In the genomic region with DNA sequence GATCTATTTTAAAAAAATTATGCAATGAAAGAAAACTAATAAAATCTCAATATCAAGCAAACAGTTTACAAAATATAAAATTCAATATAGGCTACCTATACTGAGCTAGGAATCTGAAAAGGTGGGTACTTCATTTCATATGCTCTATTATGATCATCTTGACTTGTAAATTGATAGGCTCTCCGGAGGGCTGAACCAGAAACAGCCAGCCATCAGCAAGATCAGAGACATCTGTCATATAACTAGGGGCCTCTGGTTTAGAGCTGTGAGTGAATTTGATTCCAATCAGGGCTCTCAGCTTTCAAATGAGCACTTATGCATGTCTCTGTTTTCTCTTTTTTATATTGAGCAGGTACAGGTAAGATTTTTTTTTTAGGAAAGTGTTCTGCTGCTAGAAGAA, we compare ENCODE assay signal across 22 cellular contexts.
"Had no signal": no experiment of that assay in that cellular context is flagged by ENCODE, and none has a peak within 500 bp of the region (broad histone marks: within the 10 kb centered on the region; RNA-seq: fewer than 3 reads in every experiment).

No MANE protein-coding gene starts in this region.

- DNase-seq: activated B cell treated with CpG ODN at 0.5 μM for 24 hours; activated CD4-positive, alpha-beta memory T cell treated with anti-CD3 and anti-CD28 coated beads for 36 hours; activated CD4-positive, alpha-beta T cell treated with anti-CD3 and anti-CD28 coated beads for 1 hour; activated CD4-positive, alpha-beta T cell treated with anti-CD3 and anti-CD28 coated beads, Interleukin-2, amount 10 ng/mL, durations not matched to agents 7 days and 5 days; activated gamma-delta T cell treated with Interleukin-2 at 50 U/mL for 16 hours; activated naive CD4-positive, alpha-beta T cell treated with anti-CD3 and anti-CD28 coated beads, Interleukin-2, amount 50 U/mL, for 16 hours; activated naive CD8-positive, alpha-beta T cell treated with anti-CD3 and anti-CD28 coated beads, Interleukin-2, amount 10 ng/mL, durations not matched to agents 7 days and 5 days; activated T-cell treated with anti-CD3 and anti-CD28 coated beads, Interleukin-2, amount 50 U/mL, for 72 hours; adrenal gland; anterior cingulate cortex; cerebellar nuclear complex; NCI-H1092; NCI-H146; NCI-H1930; NCI-H345; NCI-H510A treated with DMSO at 0.1 percent for 48 hours; NCI-H748 treated with DMSO at 0.1 percent for 48 hours; SIG-M5; T-cell; T-helper 2 cell; T1000 had no signal

- H3K9me3 Mint-ChIP-seq: activated B cell treated with CpG ODN at 0.5 μM for 24 hours; activated CD4-positive, alpha-beta memory T cell treated with anti-CD3 and anti-CD28 coated beads for 36 hours; activated CD4-positive, alpha-beta T cell treated with anti-CD3 and anti-CD28 coated beads, Interleukin-2, amount 10 ng/mL, durations not matched to agents 7 days and 5 days; activated naive CD8-positive, alpha-beta T cell treated with anti-CD3 and anti-CD28 coated beads, Interleukin-2, amount 10 ng/mL, durations not matched to agents 7 days and 5 days; activated T-cell treated with anti-CD3 and anti-CD28 coated beads, Interleukin-2, amount 50 U/mL, for 72 hours; activated T-helper 2 cell treated with anti-CD3 and anti-CD28 coated beads, Interferon-gamma antibody, Interleukin-2, Interleukin-4, amounts not matched to agents 10 μg/mL and 5 μg/mL and 100 μg/mL, durations not matched to agents 14 hours and 24 hours and 36 hours had no signal

- H3K36me3 Mint-ChIP-seq: activated CD4-positive, alpha-beta memory T cell treated with anti-CD3 and anti-CD28 coated beads for 36 hours; activated naive CD8-positive, alpha-beta T cell treated with anti-CD3 and anti-CD28 coated beads, Interleukin-2, amount 10 ng/mL, durations not matched to agents 7 days and 5 days; T-cell had no signal

- H3K4me3 Mint-ChIP-seq: activated B cell treated with CpG ODN at 0.5 μM for 24 hours; activated CD4-positive, alpha-beta memory T cell treated with anti-CD3 and anti-CD28 coated beads for 36 hours; activated CD4-positive, alpha-beta T cell treated with anti-CD3 and anti-CD28 coated beads, Interleukin-2, amount 10 ng/mL, durations not matched to agents 7 days and 5 days; activated naive CD8-positive, alpha-beta T cell treated with anti-CD3 and anti-CD28 coated beads, Interleukin-2, amount 10 ng/mL, durations not matched to agents 7 days and 5 days; activated T-cell treated with anti-CD3 and anti-CD28 coated beads, Interleukin-2, amount 50 U/mL, for 72 hours; T-cell had no signal

- H3K27me3 Mint-ChIP-seq: activated B cell treated with CpG ODN at 0.5 μM for 24 hours; activated CD4-positive, alpha-beta T cell treated with anti-CD3 and anti-CD28 coated beads, Interleukin-2, amount 10 ng/mL, durations not matched to agents 7 days and 5 days; activated naive CD8-positive, alpha-beta T cell treated with anti-CD3 and anti-CD28 coated beads, Interleukin-2, amount 10 ng/mL, durations not matched to agents 7 days and 5 days; T-cell had no signal

- H3K27ac Mint-ChIP-seq: activated B cell treated with CpG ODN at 0.5 μM for 24 hours; activated CD4-positive, alpha-beta memory T cell treated with anti-CD3 and anti-CD28 coated beads for 36 hours; activated CD4-positive, alpha-beta T cell treated with anti-CD3 and anti-CD28 coated beads, Interleukin-2, amount 10 ng/mL, durations not matched to agents 7 days and 5 days; activated naive CD8-positive, alpha-beta T cell treated with anti-CD3 and anti-CD28 coated beads, Interleukin-2, amount 10 ng/mL, durations not matched to agents 7 days and 5 days; activated T-cell treated with anti-CD3 and anti-CD28 coated beads, Interleukin-2, amount 50 U/mL, for 72 hours; activated T-helper 2 cell treated with anti-CD3 and anti-CD28 coated beads, Interferon-gamma antibody, Interleukin-2, Interleukin-4, amounts not matched to agents 10 μg/mL and 5 μg/mL and 100 μg/mL, durations not matched to agents 14 hours and 24 hours and 36 hours; T-cell had no signal

- H3K4me1 Mint-ChIP-seq: activated B cell treated with CpG ODN at 0.5 μM for 24 hours; activated CD4-positive, alpha-beta T cell treated with anti-CD3 and anti-CD28 coated beads, Interleukin-2, amount 10 ng/mL, durations not matched to agents 7 days and 5 days; activated naive CD8-positive, alpha-beta T cell treated with anti-CD3 and anti-CD28 coated beads, Interleukin-2, amount 10 ng/mL, durations not matched to agents 7 days and 5 days; T-cell had no signal

- ATAC-seq: activated T-cell treated with anti-CD3 and anti-CD28 coated beads, Interleukin-2, amount 50 U/mL, for 72 hours; T-cell had no signal
